In the genomic region with DNA sequence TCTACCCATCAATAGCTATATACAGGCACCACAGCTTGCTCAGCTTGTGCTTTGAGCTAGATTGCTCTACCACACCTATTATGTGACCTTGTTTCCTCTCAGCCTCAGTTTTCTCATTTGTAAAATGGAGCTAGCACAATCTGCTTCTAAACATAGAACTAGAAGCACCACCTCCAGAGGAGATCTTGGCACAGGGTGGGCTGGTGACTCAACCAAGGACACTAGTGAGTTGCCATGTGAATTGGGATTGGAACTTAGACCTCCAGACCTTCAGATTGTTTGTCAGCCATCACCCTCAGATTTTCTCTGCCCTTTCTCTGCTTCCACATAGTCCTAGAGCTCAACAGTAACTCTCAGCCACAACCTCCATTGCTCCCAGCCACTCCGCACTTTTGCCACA, we compare ENCODE assay signal across 24 cellular contexts. TPM values are rescaled to one million over a fixed set of nuclear protein-coding genes. Genes with fewer than 3 reads are reported as not detected.
"Had no signal": no experiment of that assay in that cellular context is flagged by ENCODE, and none has a peak within 500 bp of the region (broad histone marks: within the 10 kb centered on the region; RNA-seq: fewer than 3 reads in every experiment).

No MANE protein-coding gene starts in this region.

- H3K27me3 ChIP-seq: cardiac muscle cell, heart left ventricle, sigmoid colon, testis, vagina had no signal

- H3K36me3 ChIP-seq: cardiac muscle cell, heart left ventricle, sigmoid colon, vagina had no signal

- DNase-seq: activated CD4-positive, alpha-beta memory T cell treated with anti-CD3 and anti-CD28 coated beads, Interleukin-2, amount 10 ng/mL, durations not matched to agents 7 days and 5 days; activated CD4-positive, alpha-beta T cell treated with anti-CD3 and anti-CD28 coated beads, Interleukin-2, amount 10 ng/mL, durations not matched to agents 24 days and 14 days; activated gamma-delta T cell; amniotic stem cell; effector CD8-positive, alpha-beta T cell; heart left ventricle; left colon; nephron progenitor cell; occipital lobe; sigmoid colon; stimulated activated CD4-positive, alpha-beta T cell treated with anti-CD3 and anti-CD28 coated beads, Interleukin-15, amount 100 ng/mL, for 24 hours; stimulated activated naive B cell treated with anti-CD40 and anti-IgM and Interleukin-4, amounts not matched to agents 10 μg/mL and 1 μg/mL and 100 μg/mL, for 72 hours; testis; trophoblast cell had no signal

- ATAC-seq: activated CD4-positive, CD25-positive, alpha-beta regulatory T cell treated with anti-CD3 and anti-CD28 coated beads, Interleukin-2, amount 50 U/mL, for 24 hours; activated naive CD4-positive, alpha-beta T cell treated with anti-CD3 and anti-CD28 coated beads, Interleukin-2, amount 50 U/mL, for 72 hours; heart left ventricle; left colon; stimulated activated naive B cell treated with anti-CD40 and anti-IgM and Interleukin-4, amounts not matched to agents 10 μg/mL and 1 μg/mL and 100 μg/mL, for 72 hours had no signal

- FAIRE-seq: islet of Langerhans had no signal

- H3K9me3 ChIP-seq: heart left ventricle, sigmoid colon, testis, vagina had no signal

- H3K27ac ChIP-seq: cardiac muscle cell, heart left ventricle, sigmoid colon, testis, vagina, VCaP had no signal

- H3K4me2 ChIP-seq: smooth muscle cell had no signal

- H3K4me3 ChIP-seq: cardiac muscle cell, heart left ventricle, sigmoid colon, smooth muscle cell, testis, vagina had no signal

RNA-seq across cellular contexts. Expression of a gene that starts 7.1 kb away (rescaled TPM):
- total RNA-seq: activated T-helper 1 cell treated with anti-CD3 and anti-CD28 coated beads, Interleukin-12 subunit alpha, Interleukin-12 subunit beta, Interleukin-2, Interleukin-4 antibody, amounts not matched to agents 30 ng/mL and 10 ng/mL and 1 ng/mL, durations not matched to agents 14 hours and 24 hours and 36 hours; mononuclear cell; occipital lobe; T-helper 2 cell treated with Interferon-gamma antibody and Interleukin-4, amounts not matched to agents 100 ng/mL and 5 ng/mL, for 36 hours; vagina had no signal
